In the genomic region with DNA sequence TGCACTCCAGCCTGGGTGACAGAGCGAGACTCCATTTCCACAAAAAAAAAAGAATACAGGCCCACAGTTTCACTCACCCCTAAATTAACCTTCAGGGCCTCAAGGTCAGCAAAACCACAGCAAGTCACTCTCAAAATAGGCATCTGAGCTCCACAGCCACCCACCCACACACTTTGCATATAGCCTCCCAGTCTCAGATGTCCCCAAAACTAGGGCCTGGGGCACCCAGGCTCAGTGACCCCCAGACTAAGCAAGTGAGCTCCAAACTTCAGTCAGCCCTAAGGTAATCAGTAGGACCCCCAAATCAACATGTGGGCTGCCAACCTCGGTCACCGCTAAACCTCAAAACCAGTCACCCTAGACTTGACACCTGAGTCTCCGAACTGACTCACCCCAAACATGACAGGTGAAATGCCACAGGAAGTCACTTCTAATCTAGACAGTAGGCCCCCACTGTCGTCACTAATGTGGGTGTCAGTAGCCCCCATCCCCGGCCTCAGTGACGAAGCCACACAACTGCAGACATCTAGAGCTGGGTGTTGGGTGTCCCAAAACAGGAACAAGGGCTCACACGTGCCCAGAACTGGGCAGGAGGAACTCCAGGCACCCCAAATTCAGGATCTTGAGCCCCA, we compare ENCODE assay signal across 8 cellular contexts. TPM values are rescaled to one million over a fixed set of nuclear protein-coding genes. Genes with fewer than 3 reads are reported as not detected.
DNase-seq lines count a peak whose midpoint lies in the region; ATAC-seq, FAIRE-seq and TF ChIP-seq lines count a peak whose summit lies in the region.

No MANE protein-coding gene starts in this region.

- H3K9ac ChIP-seq in HepG2 (ENCODE audit: insufficient read depth, low read depth, low read length) = no peak overlapping the region

- no peak for TF ChIP-seq CTCF in HepG2 (CRISPR knock-in tag; IDR thresholded peaks at IDR 0.05)
- no peak for TF ChIP-seq CTCF in WTC11 (IDR thresholded peaks at IDR 0.05)
- TF ChIP-seq CTCF in type B pancreatic cell (conservative IDR thresholded peaks at IDR 0.05) = no peak

- no peak for FAIRE-seq in HepG2 (lab: Jason Lieb, UNC)

- no peaks in the 10 kb centered on the region for H3K9me3 ChIP-seq in HepG2 (ENCODE audit: low read length)

- no TSS peak for BruUV-seq in HepG2 (replicated peaks; lab: Mats Ljungman, UMichigan)

- TF ChIP-seq EP300 in HepG2 (IDR thresholded peaks at IDR 0.05; ENCODE audit: low read depth in 2 of 2, low read length in 2 of 2) (no peak), HepG2 (CRISPR knock-in tag; IDR thresholded peaks at IDR 0.05; ENCODE audit: borderline replicate concordance) (no peak)

- intact Hi-C loops in HepG2 (cut with micrococcal nuclease; ENCODE audit: unreplicated experiment) = no loop called here
- intact Hi-C loops in left ventricle myocardium superior (cut with micrococcal nuclease) = no loop called here

- no peak for TF ChIP-seq POLR2A in HepG2 (IDR thresholded peaks at IDR 0.05; ENCODE audit: insufficient read depth in 1 of 2, low read depth in 2 of 2, low read length in 2 of 2)

- DNase-seq in activated CD4-positive, alpha-beta T cell treated with anti-CD3 and anti-CD28 coated beads for 48 hours = peak; percentile 93
- no peak for DNase-seq in HepG2 (ENCODE audit: low spot score)
- no peak for DNase-seq in WTC11 (ENCODE audit: low spot score)
- no peak for DNase-seq in type B pancreatic cell (ENCODE audit: extremely low spot score, unreplicated experiment)
- DNase-seq in NCI-H82 treated with DMSO at 0.1 percent for 48 hours (lab: John Stamatoyannopoulos, UW; ENCODE audit: unreplicated experiment) = no peak
- DNase-seq in left ventricle myocardium superior = no peak

- POLR2A ChIA-PET in HepG2 (lab: Yijun Ruan, JAX) (no interaction called here), WTC11 (lab: Charles Lee) (no interaction called here)

- TF ChIP-seq RAD21 in HepG2 (CRISPR knock-in tag; IDR thresholded peaks at IDR 0.05) = no peak

- no peak overlapping the region for H3K4me3 ChIP-seq in HepG2 (replicated peaks in 1 of 3; ENCODE audit: insufficient read depth in 1 of 3, low read depth in 2 of 3, low read length in 3 of 3)

- H2AFZ ChIP-seq in HepG2 (ENCODE audit: low read length) = no peak overlapping the region

- H4K20me1 ChIP-seq in HepG2 (ENCODE audit: insufficient read depth, low read length) = no peaks in the 10 kb centered on the region

- WGBS in HepG2 (ENCODE audit: low lambda C conversion rate) = 18% methylated on average over 3 of the region's 8 CpGs

- H3K27me3 Mint-ChIP-seq in WTC11 (ENCODE audit: low read depth) (peaks cover 48% of the 10 kb centered on the region), type B pancreatic cell (peaks cover 23% of the 10 kb centered on the region)

- H3K79me2 ChIP-seq in HepG2 (ENCODE audit: insufficient read depth, low read length) = no peaks in the 10 kb centered on the region

- no peaks in the 10 kb centered on the region for H3K36me3 Mint-ChIP-seq in WTC11
- no peaks in the 10 kb centered on the region for H3K36me3 Mint-ChIP-seq in type B pancreatic cell

- no peaks in the 10 kb centered on the region for H3K4me1 ChIP-seq in HepG2 (ENCODE audit: insufficient read depth, low read length)

- in situ Hi-C loops in HepG2 (cut with HindIII; ENCODE audit: extremely low pct_ligation_motif_present, low pct_unique_long_range_greater_than_20kb) = no loop called here

- no peak overlapping the region for H3K27ac ChIP-seq in HepG2 (ENCODE audit: extremely low read length, insufficient read depth, low read length)

- no peaks in the 10 kb centered on the region for H3K4me1 Mint-ChIP-seq in WTC11
- H3K4me1 Mint-ChIP-seq in type B pancreatic cell (ENCODE audit: unreplicated experiment) = no peaks in the 10 kb centered on the region

- no peaks in the 10 kb centered on the region for H3K36me3 ChIP-seq in HepG2 (replicated peaks in 1 of 2; ENCODE audit: control insufficient read depth in 1 of 2, insufficient read depth in 2 of 2, low read length in 2 of 2)

- H3K9me3 Mint-ChIP-seq in WTC11 = peaks cover 4% of the 10 kb centered on the region; the same call in 1 of the 2 replicates
- no peaks in the 10 kb centered on the region for H3K9me3 Mint-ChIP-seq in type B pancreatic cell

- no peak overlapping the region for H3K4me3 Mint-ChIP-seq in WTC11
- no peak overlapping the region for H3K4me3 Mint-ChIP-seq in type B pancreatic cell

- peaks cover 4 to 18% of the 10 kb centered on the region in 2 experiments; a peak in 3 of 5 replicates for H3K27me3 ChIP-seq in HepG2 (ENCODE audit: control insufficient read depth in 1 of 2, insufficient read depth in 2 of 2, low read length in 2 of 2)

- ATAC-seq in GM18867 (IDR thresholded peaks at IDR 0.05; ENCODE audit: unreplicated experiment) (peak; percentile 82), HG02981 (IDR thresholded peaks at IDR 0.05; ENCODE audit: unreplicated experiment) (peak; percentile 76), HepG2 (no peak), WTC11 (no peak), left ventricle myocardium superior (no peak)

- CTCF ChIA-PET in HepG2 (lab: Yijun Ruan, JAX; ENCODE audit: low intra/inter-chr PET ratio, low total read pairs) = no interaction called here
- CTCF ChIA-PET in WTC11 (lab: Charles Lee) = interaction anchor here (1.5 to 1.8 kb wide), 2 partner anchors 8 to 14 kb away, joined by 4 to 7 read pairs; a partner anchor contains a TSS

- H3K4me2 ChIP-seq in HepG2 (ENCODE audit: low read depth, low read length) = no peak overlapping the region

- H3K27ac Mint-ChIP-seq in WTC11 = no peak overlapping the region
- H3K27ac Mint-ChIP-seq in type B pancreatic cell = no peak overlapping the region

RNA-seq across cellular contexts. Expression of a gene that starts 13.9 kb away (rescaled TPM):
- total RNA-seq in HepG2 (2016; rRNA removed; fragmentation: Illumina TruSeq; extraction: Trizol) (20.7 and 37.4 TPM in 2 replicates), WTC11 (2021) (159 to 184 TPM (median 159 TPM) in 3 replicates), type B pancreatic cell (ENCODE audit: low replicate concordance) (124 and 140 TPM in 2 replicates), left ventricle myocardium superior (61.0 TPM)
- 32.7 and 40.5 TPM in 2 replicates for total RNA-seq in HepG2 (2016; cell fraction: cytosol; rRNA removed; fragmentation: Illumina TruSeq; extraction: Trizol; ENCODE audit: low read depth)
- total RNA-seq in HepG2 (2016; cell fraction: insoluble cytoplasmic fraction; rRNA removed; fragmentation: Illumina TruSeq; extraction: Trizol) = 21.9 and 38.8 TPM in 2 replicates
- 24.1 and 26.6 TPM in 2 replicates for total RNA-seq in HepG2 (2016; cell fraction: membrane; rRNA removed; fragmentation: Illumina TruSeq; extraction: Trizol)
- 28.4 and 29.8 TPM in 2 replicates for total RNA-seq in HepG2 (2016; cell fraction: nucleus; rRNA removed; fragmentation: Illumina TruSeq; extraction: Trizol)
- 74.0 and 91.2 TPM in 2 replicates for polyA plus RNA-seq in HepG2 (2011; rRNA removed)
- 112 and 172 TPM in 2 replicates for polyA plus RNA-seq in HepG2 (2011; cell fraction: cytosol; rRNA removed)
- 93.5 and 96.2 TPM in 2 replicates for polyA plus RNA-seq in HepG2 (2011; cell fraction: nucleus; rRNA removed)
- 38.2 and 66.0 TPM in 2 replicates for polyA plus RNA-seq in HepG2 (2012)
- polyA plus RNA-seq in HepG2 (2016; cell fraction: cytosol; fragmentation: Illumina TruSeq; extraction: Trizol; ENCODE audit: low read depth) = 34.2 and 39.3 TPM in 2 replicates
- 20.0 and 22.5 TPM in 2 replicates for polyA plus RNA-seq in HepG2 (2016; cell fraction: insoluble cytoplasmic fraction; fragmentation: Illumina TruSeq; extraction: Trizol; ENCODE audit: low read depth)
- 21.0 and 26.9 TPM in 2 replicates for polyA plus RNA-seq in HepG2 (2016; cell fraction: membrane; fragmentation: Illumina TruSeq; extraction: Trizol; ENCODE audit: low read depth)
- polyA plus RNA-seq in HepG2 (2016; cell fraction: nucleus; fragmentation: Illumina TruSeq; extraction: Trizol; ENCODE audit: insufficient read depth, low read depth) = 52.4 and 53.1 TPM in 2 replicates
- 32.5 and 96.8 TPM in 2 replicates for polyA minus RNA-seq in HepG2 (2011; rRNA and poly(A)+ RNA removed; ENCODE audit: low replicate concordance)
- 26.4 and 26.8 TPM in 2 replicates for polyA minus RNA-seq in HepG2 (2011; cell fraction: cytosol; rRNA and poly(A)+ RNA removed)
- polyA minus RNA-seq in HepG2 (2011; cell fraction: nucleus; rRNA and poly(A)+ RNA removed) = 21.6 and 26.0 TPM in 2 replicates

RNA-seq across cellular contexts. Expression of a gene that starts 17.0 kb away (rescaled TPM):
- total RNA-seq in HepG2 (2016; rRNA removed; fragmentation: Illumina TruSeq; extraction: Trizol) (not detected in 2 replicates), WTC11 (2021) (0.30 to 0.66 TPM (median 0.31 TPM) in 3 replicates), type B pancreatic cell (ENCODE audit: low replicate concordance) (0.17 and 0.24 TPM in 2 replicates), left ventricle myocardium superior (not detected)
- total RNA-seq in HepG2 (2016; cell fraction: cytosol; rRNA removed; fragmentation: Illumina TruSeq; extraction: Trizol; ENCODE audit: low read depth) = not detected in 2 replicates
- total RNA-seq in HepG2 (2016; cell fraction: insoluble cytoplasmic fraction; rRNA removed; fragmentation: Illumina TruSeq; extraction: Trizol) = not detected in 2 replicates
- not detected in 2 replicates for total RNA-seq in HepG2 (2016; cell fraction: membrane; rRNA removed; fragmentation: Illumina TruSeq; extraction: Trizol)
- total RNA-seq in HepG2 (2016; cell fraction: nucleus; rRNA removed; fragmentation: Illumina TruSeq; extraction: Trizol) = not detected in 2 replicates
- not detected in 2 replicates for polyA plus RNA-seq in HepG2 (2011; rRNA removed)
- polyA plus RNA-seq in HepG2 (2011; cell fraction: cytosol; rRNA removed) = 0.03 TPM in 1 of 2 replicates, not detected in the other
- polyA plus RNA-seq in HepG2 (2011; cell fraction: nucleus; rRNA removed) = not detected in 2 replicates
- polyA plus RNA-seq in HepG2 (2012) = 0.07 TPM in 1 of 2 replicates, not detected in the other
- not detected in 2 replicates for polyA plus RNA-seq in HepG2 (2016; cell fraction: cytosol; fragmentation: Illumina TruSeq; extraction: Trizol; ENCODE audit: low read depth)
- not detected in 2 replicates for polyA plus RNA-seq in HepG2 (2016; cell fraction: insoluble cytoplasmic fraction; fragmentation: Illumina TruSeq; extraction: Trizol; ENCODE audit: low read depth)
- polyA plus RNA-seq in HepG2 (2016; cell fraction: membrane; fragmentation: Illumina TruSeq; extraction: Trizol; ENCODE audit: low read depth) = not detected in 2 replicates
- not detected in 2 replicates for polyA plus RNA-seq in HepG2 (2016; cell fraction: nucleus; fragmentation: Illumina TruSeq; extraction: Trizol; ENCODE audit: insufficient read depth, low read depth)
- not detected in 2 replicates for polyA minus RNA-seq in HepG2 (2011; rRNA and poly(A)+ RNA removed; ENCODE audit: low replicate concordance)
- polyA minus RNA-seq in HepG2 (2011; cell fraction: cytosol; rRNA and poly(A)+ RNA removed) = not detected in 2 replicates
- polyA minus RNA-seq in HepG2 (2011; cell fraction: nucleus; rRNA and poly(A)+ RNA removed) = not detected in 2 replicates

RNA-seq across cellular contexts. Expression of a gene that starts 48.8 kb away (rescaled TPM):
- total RNA-seq in HepG2 (2016; rRNA removed; fragmentation: Illumina TruSeq; extraction: Trizol) (0.04 TPM in 1 of 2 replicates, not detected in the other), WTC11 (2021) (28.2 to 34.2 TPM (median 30.9 TPM) in 3 replicates), type B pancreatic cell (ENCODE audit: low replicate concordance) (5.6 TPM in 1 of 2 replicates, not detected in the other), left ventricle myocardium superior (416 TPM)
- total RNA-seq in HepG2 (2016; cell fraction: cytosol; rRNA removed; fragmentation: Illumina TruSeq; extraction: Trizol; ENCODE audit: low read depth) = not detected in 2 replicates
- 0.04 and 0.13 TPM in 2 replicates for total RNA-seq in HepG2 (2016; cell fraction: insoluble cytoplasmic fraction; rRNA removed; fragmentation: Illumina TruSeq; extraction: Trizol)
- 0.12 TPM in 1 of 2 replicates, not detected in the other for total RNA-seq in HepG2 (2016; cell fraction: membrane; rRNA removed; fragmentation: Illumina TruSeq; extraction: Trizol)
- 0.12 TPM in 1 of 2 replicates, not detected in the other for total RNA-seq in HepG2 (2016; cell fraction: nucleus; rRNA removed; fragmentation: Illumina TruSeq; extraction: Trizol)
- polyA plus RNA-seq in HepG2 (2011; rRNA removed) = 0.01 TPM in 1 of 2 replicates, not detected in the other
- 0.01 TPM in 1 of 2 replicates, not detected in the other for polyA plus RNA-seq in HepG2 (2011; cell fraction: cytosol; rRNA removed)
- not detected in 2 replicates for polyA plus RNA-seq in HepG2 (2011; cell fraction: nucleus; rRNA removed)
- not detected in 2 replicates for polyA plus RNA-seq in HepG2 (2012)
- 0.03 TPM in 2 replicates for polyA plus RNA-seq in HepG2 (2016; cell fraction: cytosol; fragmentation: Illumina TruSeq; extraction: Trizol; ENCODE audit: low read depth)
- not detected in 2 replicates for polyA plus RNA-seq in HepG2 (2016; cell fraction: insoluble cytoplasmic fraction; fragmentation: Illumina TruSeq; extraction: Trizol; ENCODE audit: low read depth)
- polyA plus RNA-seq in HepG2 (2016; cell fraction: membrane; fragmentation: Illumina TruSeq; extraction: Trizol; ENCODE audit: low read depth) = 0.07 TPM in 1 of 2 replicates, not detected in the other
- polyA plus RNA-seq in HepG2 (2016; cell fraction: nucleus; fragmentation: Illumina TruSeq; extraction: Trizol; ENCODE audit: insufficient read depth, low read depth) = 0.15 and 0.28 TPM in 2 replicates
- polyA minus RNA-seq in HepG2 (2011; rRNA and poly(A)+ RNA removed; ENCODE audit: low replicate concordance) = 0.16 TPM in 1 of 2 replicates, not detected in the other
- polyA minus RNA-seq in HepG2 (2011; cell fraction: cytosol; rRNA and poly(A)+ RNA removed) = not detected in 2 replicates
- polyA minus RNA-seq in HepG2 (2011; cell fraction: nucleus; rRNA and poly(A)+ RNA removed) = not detected in 2 replicates

Comparison
In these comparisons a context has a peak if more than half of its experiments do, and no peak if none do; other contexts are left out.
1. ATAC-seq: peak in GM18867 (single experiment) and HG02981 (single experiment); none in HepG2 (single experiment), WTC11 (single experiment) and left ventricle myocardium superior (single experiment).
2. RNA of a gene that starts 48.8 kb away (total RNA-seq): 416 TPM in left ventricle myocardium superior (single experiment); 28.2 to 34.2 TPM in WTC11, 5.6 TPM in type B pancreatic cell and 0.04 to 0.13 TPM in HepG2; every median in the first group is over 10 times any median in the second.